ENCODE assay signal across 22 cellular contexts in genomic region chr4:184957451-184958115, GRCh38.
"Had no signal": no experiment of that assay in that cellular context is flagged by ENCODE, and none has a peak within 500 bp of the region (broad histone marks: within the 10 kb centered on the region; RNA-seq: fewer than 3 reads in every experiment).

No MANE protein-coding gene starts in this region.

- H3K4me3 Mint-ChIP-seq: activated naive CD4-positive, alpha-beta T cell treated with anti-CD3 and anti-CD28 coated beads, Interleukin-2, amount 10 ng/mL, durations not matched to agents 7 days and 5 days; nephron had no signal

- ATAC-seq: left lung; right cardiac atrium; stimulated activated naive CD8-positive, alpha-beta T cell treated with anti-CD3 and anti-CD28 coated beads, Interleukin-15, Interleukin-2, amounts not matched to agents 100 U/mL and 50 U/mL, for 24 hours had no signal

- H3K4me1 ChIP-seq: left lung, prostate gland had no signal

- H3K36me3 Mint-ChIP-seq: activated naive CD4-positive, alpha-beta T cell treated with anti-CD3 and anti-CD28 coated beads, Interleukin-2, amount 10 ng/mL, durations not matched to agents 7 days and 5 days had no signal

- H3K27me3 ChIP-seq: gastrocnemius medialis, tibial nerve, vagina had no signal

- H3K27ac Mint-ChIP-seq: activated naive CD4-positive, alpha-beta T cell treated with anti-CD3 and anti-CD28 coated beads, Interleukin-2, amount 10 ng/mL, durations not matched to agents 7 days and 5 days; nephron had no signal

- DNase-seq: activated CD4-positive, alpha-beta T cell treated with anti-CD3 and anti-CD28 coated beads, Interleukin-2, amount 50 U/mL, for 1 hour; activated CD4-positive, CD25-positive, alpha-beta regulatory T cell treated with anti-CD3 and anti-CD28 coated beads, Interleukin-2, amount 50 U/mL, for 72 hours; activated CD8-positive, alpha-beta memory T cell treated with anti-CD3 and anti-CD28 coated beads, Interleukin-2, amount 50 U/mL, for 48 hours; activated effector memory CD4-positive, alpha-beta T cell treated with Interleukin-2 at 50 U/mL for 16 hours; activated naive CD4-positive, alpha-beta T cell treated with anti-CD3 and anti-CD28 coated beads, Interleukin-2, amount 10 ng/mL, durations not matched to agents 7 days and 5 days; activated T-cell treated with anti-CD3 and anti-CD28 coated beads, Interleukin-2, amount 50 U/mL, for 48 hours; cerebellar nuclear complex; cortex of kidney; gastrocnemius medialis; kidney; midbrain; occipital lobe; right cardiac atrium; stimulated activated CD4-positive, alpha-beta T cell treated with anti-CD3 and anti-CD28 coated beads, Interleukin-2, amount 100 ng/mL, for 24 hours; stimulated activated naive CD8-positive, alpha-beta T cell treated with anti-CD3 and anti-CD28 coated beads, Interleukin-15, Interleukin-2, amounts not matched to agents 100 U/mL and 50 U/mL, for 24 hours; substantia nigra had no signal

- H3K9me3 ChIP-seq: gastrocnemius medialis, left lung, prostate gland, tibial nerve, vagina had no signal

- H3K36me3 ChIP-seq: gastrocnemius medialis, left lung, prostate gland, tibial nerve, vagina had no signal

- H3K27ac ChIP-seq: gastrocnemius medialis, left lung, prostate gland, tibial nerve, vagina, VCaP had no signal

- H3K4me1 Mint-ChIP-seq: activated naive CD4-positive, alpha-beta T cell treated with anti-CD3 and anti-CD28 coated beads, Interleukin-2, amount 10 ng/mL, durations not matched to agents 7 days and 5 days had no signal

- H3K9me3 Mint-ChIP-seq: activated naive CD4-positive, alpha-beta T cell treated with anti-CD3 and anti-CD28 coated beads, Interleukin-2, amount 10 ng/mL, durations not matched to agents 7 days and 5 days; nephron had no signal

- H3K4me3 ChIP-seq: gastrocnemius medialis, left lung, prostate gland, tibial nerve, vagina had no signal
